In genomic region chr2:101267671-101268656, GRCh38 we compare ENCODE assay signal across 11 cellular contexts. TPM values are rescaled to one million over a fixed set of nuclear protein-coding genes. Genes with fewer than 3 reads are reported as not detected.
DNase-seq lines count a peak whose midpoint lies in the region; ATAC-seq and TF ChIP-seq lines count a peak whose summit lies in the region.
"Had no signal": no experiment of that assay in that cellular context is flagged by ENCODE, and none has a peak within 500 bp of the region (broad histone marks: within the 10 kb centered on the region; RNA-seq: fewer than 3 reads in every experiment).

No MANE protein-coding gene starts in this region.

- TF ChIP-seq RAD21 in liver (IDR thresholded peaks at IDR 0.05), result no peak

- CTCF ChIA-PET in GM10248 (lab: Yijun Ruan, JAX), result interaction anchor here (0.9 to 1.5 kb wide), 6 partner anchors 9 to 973 kb away, joined by 3 to 7 read pairs (median 4); no protein-coding TSS in a partner anchor

- peak overlapping the region in 1 of 2 donors; percentile 54 for H3K27ac ChIP-seq in liver (ENCODE audit: low read depth in 1 of 2, low read length in 2 of 2)

- ATAC-seq in GM21423 (IDR thresholded peaks at IDR 0.05; ENCODE audit: unreplicated experiment) (peak; percentile 61), HG02852 (IDR thresholded peaks at IDR 0.05; ENCODE audit: unreplicated experiment) (no peak)

- WGBS in liver, result 51% methylated on average over 15 of the region's 15 CpGs

- H3K4me1 ChIP-seq in liver (ENCODE audit: control insufficient read depth in 4 of 4, insufficient read depth in 4 of 4, low read length in 3 of 4), result peaks cover 1 to 19% (median 11%) of the 10 kb centered on the region in 4 donors

- H3K27me3 ChIP-seq in liver (ENCODE audit: control insufficient read depth in 4 of 4, insufficient read depth in 4 of 4, low read length in 3 of 4), result no peaks in the 10 kb centered on the region

- POLR2A ChIA-PET in GM10248 (lab: Yijun Ruan, JAX), result no interaction called here

- H3K9ac ChIP-seq in liver (ENCODE audit: low read depth in 1 of 2, low read length in 2 of 2), result no peak overlapping the region

- DNase-seq in GM10248 (ENCODE audit: extremely low spot score) (peak; percentile 34), HT-29 (ENCODE audit: low spot score) (peak; percentile 31), EL (no peak), NCI-H1694 treated with DMSO at 0.1 percent for 48 hours (lab: John Stamatoyannopoulos, UW) (no peak), AG08395 (ENCODE audit: low spot score) (no peak)
- DNase-seq: effector CD4-positive, alpha-beta T cell; NCI-H526 treated with DMSO at 0.1 percent for 48 hours; stimulated activated CD4-positive, alpha-beta T cell treated with anti-CD3 and anti-CD28 coated beads, Interleukin-2, amount 100 ng/mL, for 24 hours had no signal

- no peak for TF ChIP-seq CTCF in GM10248 (IDR thresholded peaks at IDR 0.05; ENCODE audit: control extremely low read depth, extremely low read depth, low read depth, missing control alignments)
- no peak for TF ChIP-seq CTCF in liver (IDR thresholded peaks at IDR 0.05; ENCODE audit: low read depth, low read length, missing input control)

- H3K4me3 ChIP-seq in liver (ENCODE audit: low read depth in 1 of 3, low read length in 3 of 3), result no peak overlapping the region

- H3K9me3 ChIP-seq in liver (ENCODE audit: control insufficient read depth in 4 of 4, low read length in 3 of 4), result no peaks in the 10 kb centered on the region

- peaks cover 7 to 55% (median 52%) of the 10 kb centered on the region in 4 donors for H3K36me3 ChIP-seq in liver (ENCODE audit: control insufficient read depth in 4 of 4, insufficient read depth in 3 of 4, low read depth in 1 of 4, low read length in 3 of 4)

TF ChIP-seq in liver, 16 proteins besides CTCF, POLR2A, EP300 and RAD21:
- TF ChIP-seq ATF3 (IDR thresholded peaks at IDR 0.05) (no peak), REST (IDR thresholded peaks at IDR 0.05) (peak; percentile 48)
TF ChIP-seq in liver: peak in this region for 1.

RNA-seq across cellular contexts. Expression of gene CNOT11, which starts 15.3 kb away (rescaled TPM):
- 64.9 and 68.6 TPM in 2 replicates for total RNA-seq in HT-29 (2014; rRNA removed; shearing (Covaris generic))
- 10 to 100 TPM; 12.7 to 14.3 TPM for total RNA-seq in liver
- polyA plus RNA-seq in liver, result 10 to 100 TPM in 1 of 2 donors, 1 to 10 TPM in 1; 9.8 to 14.3 TPM

RNA-seq across cellular contexts. Expression of gene RNF149, which starts 40.5 kb away (rescaled TPM):
- 51.2 and 53.8 TPM in 2 replicates for total RNA-seq in HT-29 (2014; rRNA removed; shearing (Covaris generic))
- 10 to 100 TPM; 32.4 to 54.7 TPM for total RNA-seq in liver
- polyA plus RNA-seq in liver, result 10 to 100 TPM; 14.1 to 25.8 TPM

Comparison
In these comparisons a context has a peak if more than half of its experiments do, and no peak if none do; other contexts are left out.
1. DNase-seq: peak in GM10248 (single experiment) and HT-29 (single experiment); none in EL (single experiment), NCI-H1694 treated with DMSO at 0.1 percent for 48 hours (single experiment) and AG08395 (single experiment).